8 cellular contexts compared by ENCODE assay signal in genomic region chr14:42224053-42224888, GRCh38.
A peak's percentile ranks its signal among the peaks of the same experiment; 100 is the strongest.
DNase-seq lines count a peak whose midpoint lies in the region; ATAC-seq, FAIRE-seq and TF ChIP-seq lines count a peak whose summit lies in the region.
"Had no signal": no experiment of that assay in that cellular context is flagged by ENCODE, and none has a peak within 500 bp of the region (broad histone marks: within the 10 kb centered on the region; RNA-seq: fewer than 3 reads in every experiment).

No MANE protein-coding gene starts in this region.

- no peaks in the 10 kb centered on the region for H3K27me3 ChIP-seq in endodermal cell (ENCODE audit: control insufficient read depth, insufficient read depth, low read length, poor library complexity, severe bottlenecking)
- H3K27me3 ChIP-seq in transverse colon, result no peaks in the 10 kb centered on the region

- TF ChIP-seq CTCF in endodermal cell (conservative IDR thresholded peaks at IDR 0.05) (peak; percentile 94), transverse colon (IDR thresholded peaks at IDR 0.05) (peak; percentile 50 to 72 (median 65))

- H3K36me3 Mint-ChIP-seq in endodermal cell (ENCODE audit: low read depth), result no peaks in the 10 kb centered on the region
- H3K36me3 Mint-ChIP-seq: activated naive CD4-positive, alpha-beta T cell treated with anti-CD3 and anti-CD28 coated beads, Interleukin-2, amount 50 U/mL, for 24 hours had no signal

- H3K4me1 ChIP-seq in endodermal cell (ENCODE audit: control insufficient read depth, insufficient read depth, low read length) (no peaks in the 10 kb centered on the region), transverse colon (no peaks in the 10 kb centered on the region)

- no peak overlapping the region for H3K27ac ChIP-seq in endodermal cell (ENCODE audit: low read depth, low read length)
- H3K27ac ChIP-seq in transverse colon, result no peak overlapping the region

- DNase-seq in G401 (ENCODE audit: low spot score) (peak; percentile 27), LoVo (ENCODE audit: low spot score) (peak; percentile 43), RCC 7860 (ENCODE audit: low spot score) (peak; percentile 18), endodermal cell (peak; percentile 93), medulla oblongata (ENCODE audit: extremely low spot score) (peak; percentile 88), transverse colon (peak; percentile 42)

- WGBS in endodermal cell (ENCODE audit: insufficient coverage in 1 of 2, insufficient read length in 1 of 2), 2 experiments, result 77 to 100% methylated on average over 1 to 2 of the region's 2 CpGs
- 45 to 46% methylated on average over 2 of the region's 2 CpGs for WGBS in transverse colon (ENCODE audit: low coverage in 1 of 2), 2 donors

- H3K4me3 ChIP-seq in endodermal cell (ENCODE audit: low read length) (no peak overlapping the region), transverse colon (no peak overlapping the region)

- ATAC-seq in HG03095 (IDR thresholded peaks at IDR 0.05; ENCODE audit: unreplicated experiment), result no peak

- H3K9me3 Mint-ChIP-seq in endodermal cell, result peaks cover 9% of the 10 kb centered on the region
- H3K9me3 Mint-ChIP-seq: activated naive CD4-positive, alpha-beta T cell treated with anti-CD3 and anti-CD28 coated beads, Interleukin-2, amount 50 U/mL, for 24 hours had no signal

- H3K36me3 ChIP-seq in endodermal cell (ENCODE audit: control insufficient read depth, insufficient read depth, low read length), result no peaks in the 10 kb centered on the region
- H3K36me3 ChIP-seq in transverse colon, result no peaks in the 10 kb centered on the region

- TF ChIP-seq POLR2A in transverse colon (IDR thresholded peaks at IDR 0.05), result no peak

- no peak overlapping the region for H3K27ac Mint-ChIP-seq in endodermal cell
- H3K27ac Mint-ChIP-seq: activated naive CD4-positive, alpha-beta T cell treated with anti-CD3 and anti-CD28 coated beads, Interleukin-2, amount 50 U/mL, for 24 hours had no signal

- in situ Hi-C loops in G401 (cut with HindIII; ENCODE audit: low sequenced_read_pairs), result no loop called here
- in situ Hi-C loops in transverse colon (cut with MboI; ENCODE audit: low pct_ligation_motif_present in 1 of 4, low pct_unique_long_range_greater_than_20kb in 1 of 4, low sequenced_read_pairs in 3 of 4), result no loop called here

- no peak overlapping the region for H3K4me3 Mint-ChIP-seq in endodermal cell
- H3K4me3 Mint-ChIP-seq: activated naive CD4-positive, alpha-beta T cell treated with anti-CD3 and anti-CD28 coated beads, Interleukin-2, amount 50 U/mL, for 24 hours had no signal

- no peak for TF ChIP-seq EP300 in transverse colon (IDR thresholded peaks at IDR 0.05; ENCODE audit: low read depth)

- H3K27me3 Mint-ChIP-seq in endodermal cell (ENCODE audit: insufficient read depth), result no peaks in the 10 kb centered on the region

- no peaks in the 10 kb centered on the region for H3K4me1 Mint-ChIP-seq in endodermal cell
- H3K4me1 Mint-ChIP-seq: activated naive CD4-positive, alpha-beta T cell treated with anti-CD3 and anti-CD28 coated beads, Interleukin-2, amount 50 U/mL, for 24 hours had no signal

- no peak overlapping the region for H3K9ac ChIP-seq in endodermal cell (ENCODE audit: extremely low read depth, low read length, poor library complexity, severe bottlenecking)

- peak; percentile 60 for FAIRE-seq in RCC 7860 (lab: Jason Lieb, UNC)

- intact Hi-C loops in transverse colon (cut with DNase I; ENCODE audit: low total_unique reads), result no loop called here

- H3K9me3 ChIP-seq in endodermal cell (ENCODE audit: control insufficient read depth, low read length), result peaks cover 6% of the 10 kb centered on the region
- H3K9me3 ChIP-seq in transverse colon, result no peaks in the 10 kb centered on the region

Comparison
In these comparisons a context has a peak if more than half of its experiments do, and no peak if none do; other contexts are left out.
1. DNase-seq: peak in every context shown above with its lines; median percentile 93 in endodermal cell; 88 in medulla oblongata; 43 in LoVo; 42 in transverse colon; 27 in G401; 18 in RCC 7860.